ENCODE assay signal across 18 cellular contexts in the genomic region with DNA sequence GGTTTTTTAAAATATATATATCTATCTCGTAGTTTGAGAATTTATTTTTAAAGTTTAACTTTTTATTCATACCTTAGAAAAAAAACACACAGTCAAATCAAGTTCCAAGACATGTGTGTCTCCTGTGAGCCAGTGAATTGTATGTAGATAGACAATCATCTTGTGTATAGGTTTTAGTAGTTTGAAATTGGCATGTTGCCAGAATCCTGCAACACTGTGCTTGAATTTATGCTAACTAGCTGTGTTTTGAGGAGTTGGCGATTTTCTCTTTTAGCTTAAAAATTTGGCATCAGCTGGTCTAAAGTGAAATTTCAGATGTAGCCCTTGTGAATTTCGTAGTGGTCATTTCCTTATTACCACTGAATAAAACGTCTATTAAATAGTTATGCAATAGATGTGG.
"Had no signal": no experiment of that assay in that cellular context is flagged by ENCODE, and none has a peak within 500 bp of the region (broad histone marks: within the 10 kb centered on the region; RNA-seq: fewer than 3 reads in every experiment).

No MANE protein-coding gene starts in this region.

- H3K27me3 ChIP-seq: testis had no signal

- H3K4me3 Mint-ChIP-seq: activated CD4-positive, alpha-beta memory T cell treated with anti-CD3 and anti-CD28 coated beads for 36 hours; activated naive CD8-positive, alpha-beta T cell; activated T-helper 1 cell treated with anti-CD3 and anti-CD28 coated beads, Interleukin-12 subunit alpha, Interleukin-12 subunit beta, Interleukin-2, Interleukin-4 antibody, amounts not matched to agents 30 ng/mL and 10 ng/mL and 1 ng/mL, durations not matched to agents 14 hours and 24 hours and 36 hours; dendritic cell treated with granulocyte-macrophage colony-stimulating factor and Interleukin-4, amounts not matched to agents 40 ng/mL and 50 ng/mL, for 4 days; memory B cell; stimulated activated memory B cell treated with anti-CD40 and anti-IgM and Interleukin-4, amounts not matched to agents 10 μg/mL and 1 μg/mL and 100 μg/mL, for 72 hours; type B pancreatic cell; WTC11 had no signal

- H3K4me1 Mint-ChIP-seq: memory B cell; stimulated activated memory B cell treated with anti-CD40 and anti-IgM and Interleukin-4, amounts not matched to agents 10 μg/mL and 1 μg/mL and 100 μg/mL, for 72 hours had no signal

- ATAC-seq: stimulated activated memory B cell treated with anti-CD40 and anti-IgM and Interleukin-4, amounts not matched to agents 10 μg/mL and 1 μg/mL and 100 μg/mL, for 72 hours; WTC11 had no signal

- H3K4me3 ChIP-seq: esophagus squamous epithelium, spleen, testis had no signal

- H3K27ac ChIP-seq: esophagus squamous epithelium, spleen, testis had no signal

- H3K36me3 ChIP-seq: esophagus squamous epithelium, spleen had no signal

- H3K4me1 ChIP-seq: esophagus squamous epithelium, spleen, testis had no signal

- DNase-seq: activated CD4-positive, alpha-beta memory T cell treated with anti-CD3 and anti-CD28 coated beads for 36 hours; activated CD4-positive, alpha-beta T cell treated with anti-CD3 and anti-CD28 coated beads for 4 hours; activated gamma-delta T cell treated with Interleukin-2 at 50 U/mL for 16 hours; activated T-cell treated with anti-CD3 and anti-CD28 coated beads for 4 hours; effector memory CD4-positive, alpha-beta T cell; esophagus squamous epithelium; occipital lobe; posterior cingulate gyrus; spleen; stimulated activated CD4-positive, alpha-beta T cell treated with anti-CD3 and anti-CD28 coated beads, Interleukin-4, amount 100 ng/mL, for 4 hours; testis had no signal

- H3K9me3 Mint-ChIP-seq: activated CD4-positive, alpha-beta memory T cell treated with anti-CD3 and anti-CD28 coated beads for 36 hours; activated T-helper 1 cell treated with anti-CD3 and anti-CD28 coated beads, Interleukin-12 subunit alpha, Interleukin-12 subunit beta, Interleukin-2, Interleukin-4 antibody, amounts not matched to agents 30 ng/mL and 10 ng/mL and 1 ng/mL, durations not matched to agents 14 hours and 24 hours and 36 hours; dendritic cell treated with granulocyte-macrophage colony-stimulating factor and Interleukin-4, amounts not matched to agents 40 ng/mL and 50 ng/mL, for 4 days; memory B cell; stimulated activated memory B cell treated with anti-CD40 and anti-IgM and Interleukin-4, amounts not matched to agents 10 μg/mL and 1 μg/mL and 100 μg/mL, for 72 hours; type B pancreatic cell; WTC11 had no signal

- H3K27me3 Mint-ChIP-seq: stimulated activated memory B cell treated with anti-CD40 and anti-IgM and Interleukin-4, amounts not matched to agents 10 μg/mL and 1 μg/mL and 100 μg/mL, for 72 hours had no signal

- H3K9me3 ChIP-seq: esophagus squamous epithelium, spleen, testis had no signal

- H3K27ac Mint-ChIP-seq: activated CD4-positive, alpha-beta memory T cell treated with anti-CD3 and anti-CD28 coated beads for 36 hours; activated naive CD8-positive, alpha-beta T cell; activated T-helper 1 cell treated with anti-CD3 and anti-CD28 coated beads, Interleukin-12 subunit alpha, Interleukin-12 subunit beta, Interleukin-2, Interleukin-4 antibody, amounts not matched to agents 30 ng/mL and 10 ng/mL and 1 ng/mL, durations not matched to agents 14 hours and 24 hours and 36 hours; dendritic cell treated with granulocyte-macrophage colony-stimulating factor and Interleukin-4, amounts not matched to agents 40 ng/mL and 50 ng/mL, for 4 days; memory B cell; stimulated activated memory B cell treated with anti-CD40 and anti-IgM and Interleukin-4, amounts not matched to agents 10 μg/mL and 1 μg/mL and 100 μg/mL, for 72 hours; type B pancreatic cell; WTC11 had no signal

- H3K36me3 Mint-ChIP-seq: activated CD4-positive, alpha-beta memory T cell treated with anti-CD3 and anti-CD28 coated beads for 36 hours; activated naive CD8-positive, alpha-beta T cell; memory B cell; stimulated activated memory B cell treated with anti-CD40 and anti-IgM and Interleukin-4, amounts not matched to agents 10 μg/mL and 1 μg/mL and 100 μg/mL, for 72 hours; type B pancreatic cell; WTC11 had no signal
